ENCODE assay signal across 15 cellular contexts in genomic region chr9:84411647-84412267, GRCh38.
"Had no signal": no experiment of that assay in that cellular context is flagged by ENCODE, and none has a peak within 500 bp of the region (broad histone marks: within the 10 kb centered on the region; RNA-seq: fewer than 3 reads in every experiment).

No MANE protein-coding gene starts in this region.

- H3K4me3 Mint-ChIP-seq: activated naive CD8-positive, alpha-beta T cell treated with anti-CD3 and anti-CD28 coated beads, Interleukin-2, amount 50 U/mL, for 24 hours; activated T-helper 17 cell treated with anti-CD3 and anti-CD28 coated beads, Interleukin-2, amount 50 U/mL, for 72 hours; natural killer cell; T-cell had no signal

- H3K4me2 ChIP-seq: SK-N-SH had no signal

- H3K27me3 ChIP-seq: gastroesophageal sphincter, sigmoid colon, spleen, transverse colon had no signal

- H3K9me3 ChIP-seq: gastroesophageal sphincter, left ventricle myocardium inferior, sigmoid colon, SK-N-SH, transverse colon had no signal

- H3K9ac ChIP-seq: SK-N-SH had no signal

- H3K4me1 Mint-ChIP-seq: activated naive CD8-positive, alpha-beta T cell treated with anti-CD3 and anti-CD28 coated beads, Interleukin-2, amount 50 U/mL, for 24 hours; activated T-helper 17 cell treated with anti-CD3 and anti-CD28 coated beads, Interleukin-2, amount 50 U/mL, for 72 hours; natural killer cell; T-cell had no signal

- H3K27ac ChIP-seq: epithelial cell of prostate, gastroesophageal sphincter, left ventricle myocardium inferior, sigmoid colon, spleen, transverse colon had no signal

- H3K27ac Mint-ChIP-seq: activated naive CD8-positive, alpha-beta T cell treated with anti-CD3 and anti-CD28 coated beads, Interleukin-2, amount 50 U/mL, for 24 hours; activated T-helper 17 cell treated with anti-CD3 and anti-CD28 coated beads, Interleukin-2, amount 50 U/mL, for 72 hours; natural killer cell; T-cell had no signal

- H3K36me3 Mint-ChIP-seq: natural killer cell, T-cell had no signal

- H3K36me3 ChIP-seq: gastroesophageal sphincter, left ventricle myocardium inferior, sigmoid colon, spleen, transverse colon had no signal

- H3K4me3 ChIP-seq: gastroesophageal sphincter, left ventricle myocardium inferior, sigmoid colon, spleen, transverse colon had no signal

- H3K27me3 Mint-ChIP-seq: activated naive CD8-positive, alpha-beta T cell treated with anti-CD3 and anti-CD28 coated beads, Interleukin-2, amount 50 U/mL, for 24 hours; activated T-helper 17 cell treated with anti-CD3 and anti-CD28 coated beads, Interleukin-2, amount 50 U/mL, for 72 hours had no signal

- DNase-seq: activated naive CD4-positive, alpha-beta T cell treated with Interleukin-2 at 50 U/mL for 16 hours; activated naive CD8-positive, alpha-beta T cell treated with anti-CD3 and anti-CD28 coated beads, Interleukin-2, amount 50 U/mL, for 24 hours; left ventricle myocardium inferior; mesenchymal stem cell; natural killer cell; sigmoid colon; SK-N-SH; spleen; T-cell; T1000; transverse colon had no signal

- H3K4me1 ChIP-seq: gastroesophageal sphincter, left ventricle myocardium inferior, sigmoid colon, spleen, transverse colon had no signal

- ATAC-seq: activated CD4-positive, CD25-positive, alpha-beta regulatory T cell treated with anti-CD3 and anti-CD28 coated beads, Interleukin-2, amount 50 U/mL, for 24 hours; activated naive CD8-positive, alpha-beta T cell treated with anti-CD3 and anti-CD28 coated beads, Interleukin-2, amount 50 U/mL, for 24 hours; activated T-helper 17 cell treated with anti-CD3 and anti-CD28 coated beads, Interleukin-2, amount 50 U/mL, for 72 hours; gastroesophageal sphincter; natural killer cell; T-cell had no signal

- H3K9me3 Mint-ChIP-seq: activated naive CD8-positive, alpha-beta T cell treated with anti-CD3 and anti-CD28 coated beads, Interleukin-2, amount 50 U/mL, for 24 hours; activated T-helper 17 cell treated with anti-CD3 and anti-CD28 coated beads, Interleukin-2, amount 50 U/mL, for 72 hours; natural killer cell; T-cell had no signal
